ENCODE assay signal across 10 cellular contexts in genomic region chr1:246632584-246633168, GRCh38.
DNase-seq lines count a peak whose midpoint lies in the region; ATAC-seq and TF ChIP-seq lines count a peak whose summit lies in the region.
"Had no signal": no experiment of that assay in that cellular context is flagged by ENCODE, and none has a peak within 500 bp of the region (broad histone marks: within the 10 kb centered on the region; RNA-seq: fewer than 3 reads in every experiment).

No MANE protein-coding gene starts in this region.

- peak overlapping the region in 1 of 2 experiments; percentile 65 for H3K4ac ChIP-seq in mesenchymal stem cell (ENCODE audit: low read depth in 1 of 2, low read length in 2 of 2)

- no peaks in the 10 kb centered on the region for H3K27me3 Mint-ChIP-seq in activated CD4-positive, alpha-beta T cell treated with anti-CD3 and anti-CD28 coated beads for 36 hours

- H3K27ac Mint-ChIP-seq in activated CD4-positive, alpha-beta T cell treated with anti-CD3 and anti-CD28 coated beads for 36 hours, result peak overlapping the region; percentile 25

- no peak for TF ChIP-seq CTCF in mammary epithelial cell (conservative IDR thresholded peaks at IDR 0.05 in 1 of 2, IDR thresholded peaks at IDR 0.05 in 1 of 2; ENCODE audit: extremely low read depth in 1 of 2, insufficient read depth in 1 of 2, low read depth in 1 of 2, low read length in 2 of 2)
- TF ChIP-seq CTCF in uterus (IDR thresholded peaks at IDR 0.05), result no peak

- intact Hi-C loops in activated CD4-positive, alpha-beta T cell treated with anti-CD3 and anti-CD28 coated beads for 36 hours (cut with DNase I, micrococcal nuclease), result no loop called here
- intact Hi-C loops in mammary epithelial cell (cut with micrococcal nuclease) (no loop called here), uterus (cut with DNase I; ENCODE audit: low total_unique reads) (no loop called here)

- in situ Hi-C loops in mammary epithelial cell (cut with MboI; ENCODE audit: low sequenced_read_pairs in 2 of 2), result no loop called here

- no peak overlapping the region for H3K4me3 ChIP-seq in mammary epithelial cell (replicated peaks in 1 of 3; ENCODE audit: insufficient read depth in 1 of 3, low read depth in 2 of 3, low read length in 3 of 3)
- peak overlapping the region in 1 of 2 experiments; percentile 35 for H3K4me3 ChIP-seq in mesenchymal stem cell (ENCODE audit: insufficient read depth in 1 of 2, low read depth in 1 of 2, low read length in 2 of 2)
- no peak overlapping the region for H3K4me3 ChIP-seq in uterus

- no peak overlapping the region for H3K9ac ChIP-seq in mammary epithelial cell (ENCODE audit: insufficient read depth, low read length)
- H3K9ac ChIP-seq in mesenchymal stem cell (ENCODE audit: low read length), result peak overlapping the region; percentile 79

- H3K18ac ChIP-seq in mesenchymal stem cell (ENCODE audit: low read depth in 1 of 2, low read length in 2 of 2), result peak overlapping the region; percentile 34 to 81

- no peak for DNase-seq in activated CD4-positive, alpha-beta T cell treated with anti-CD3 and anti-CD28 coated beads for 36 hours
- DNase-seq in activated CD4-positive, alpha-beta T cell treated with anti-CD3 and anti-CD28 coated beads, Interleukin-2, amount 50 U/mL, for 1 hour, result no peak
- peak; percentile 19 for DNase-seq in mammary epithelial cell
- DNase-seq in mesenchymal stem cell, result peak; percentile 89
- DNase-seq in uterus, result no peak
- DNase-seq: midbrain had no signal

- peaks cover 12% of the 10 kb centered on the region for H3K4me1 Mint-ChIP-seq in activated CD4-positive, alpha-beta T cell treated with anti-CD3 and anti-CD28 coated beads for 36 hours

- H3K23ac ChIP-seq in mesenchymal stem cell (ENCODE audit: low read length in 2 of 2), result no peak overlapping the region

- H2BK120ac ChIP-seq in mesenchymal stem cell (ENCODE audit: low read depth, low read length), result no peak overlapping the region

- no peak overlapping the region for H4K91ac ChIP-seq in mesenchymal stem cell (ENCODE audit: low read length)

- CTCF ChIA-PET in activated CD4-positive, alpha-beta T cell treated with anti-CD3 and anti-CD28 coated beads for 36 hours (lab: Charles Lee), result interaction anchor here (1.2 kb wide), 1 partner anchor 10 kb away, joined by 4 read pairs; no protein-coding TSS in a partner anchor
- CTCF ChIA-PET in mammary epithelial cell (lab: Charles Lee; ENCODE audit: low non-redundant PET), result no interaction called here

- peaks cover 25% of the 10 kb centered on the region for H3K36me3 Mint-ChIP-seq in activated CD4-positive, alpha-beta T cell treated with anti-CD3 and anti-CD28 coated beads for 36 hours (ENCODE audit: low read depth)

- 93% methylated on average over 3 of the region's 3 CpGs for WGBS in mammary epithelial cell (ENCODE audit: low coverage, missing lambda C conversion rate)
- WGBS in mesenchymal stem cell, result 7% methylated on average over 3 of the region's 3 CpGs

- no peaks in the 10 kb centered on the region for H4K20me1 ChIP-seq in mammary epithelial cell (ENCODE audit: insufficient read depth, low read length)

- H3K9me3 ChIP-seq in mammary epithelial cell (replicated peaks; ENCODE audit: insufficient read depth, low read length) (no peaks in the 10 kb centered on the region), mesenchymal stem cell (ENCODE audit: control insufficient read depth, low read length) (no peaks in the 10 kb centered on the region), uterus (no peaks in the 10 kb centered on the region)

- H2BK15ac ChIP-seq in mesenchymal stem cell (ENCODE audit: low read depth, poor library complexity, severe bottlenecking), result no peak overlapping the region

- dilution Hi-C loops in mammary epithelial cell (cut with HindIII; ENCODE audit: low sequenced_read_pairs), result no loop called here

- no peak overlapping the region for H2BK12ac ChIP-seq in mesenchymal stem cell (ENCODE audit: low read length in 2 of 2)

- H2BK5ac ChIP-seq in mesenchymal stem cell (ENCODE audit: low read depth, low read length, poor library complexity, severe bottlenecking), result no peak overlapping the region

- POLR2A ChIA-PET in activated CD4-positive, alpha-beta T cell treated with anti-CD3 and anti-CD28 coated beads for 36 hours (lab: Charles Lee), result no interaction called here

- H3K79me1 ChIP-seq in mesenchymal stem cell (replicated peaks; ENCODE audit: low read length, poor library complexity, severe bottlenecking), result peaks cover 20% of the 10 kb centered on the region

- no peak overlapping the region for H3K14ac ChIP-seq in mesenchymal stem cell (ENCODE audit: low read length in 2 of 2)

- no peak overlapping the region for H2AFZ ChIP-seq in mammary epithelial cell (ENCODE audit: low read depth, low read length)
- no peak overlapping the region for H2AFZ ChIP-seq in mesenchymal stem cell (ENCODE audit: low read depth, low read length)

- no peak for TF ChIP-seq POLR2A in uterus (IDR thresholded peaks at IDR 0.05)

- peaks cover 3% of the 10 kb centered on the region for H3K36me3 ChIP-seq in mammary epithelial cell (ENCODE audit: insufficient read depth, low read length)
- H3K36me3 ChIP-seq in mesenchymal stem cell (ENCODE audit: control insufficient read depth in 1 of 2, insufficient read depth in 2 of 2, low read depth in 1 of 2, low read length in 2 of 2), result peaks cover 14 to 46% of the 10 kb centered on the region in 2 experiments
- no peaks in the 10 kb centered on the region for H3K36me3 ChIP-seq in uterus

- ATAC-seq in activated CD4-positive, alpha-beta T cell treated with anti-CD3 and anti-CD28 coated beads for 36 hours, result no peak
- no peak for ATAC-seq in esophagus mucosa
- ATAC-seq in activated CD4-positive, CD25-positive, alpha-beta regulatory T cell treated with anti-CD3 and anti-CD28 coated beads, Interleukin-2, amount 50 U/mL, for 24 hours, result no peak
- no peak for ATAC-seq in GM21367 (IDR thresholded peaks at IDR 0.05; ENCODE audit: unreplicated experiment)

- no peak overlapping the region for H3K4me2 ChIP-seq in mammary epithelial cell (ENCODE audit: insufficient read depth, low read depth, low read length)
- H3K4me2 ChIP-seq in mesenchymal stem cell (ENCODE audit: low read length, poor library complexity, severe bottlenecking), result no peak overlapping the region

- no peak overlapping the region for H3K4me3 Mint-ChIP-seq in activated CD4-positive, alpha-beta T cell treated with anti-CD3 and anti-CD28 coated beads for 36 hours

- H3K27ac ChIP-seq in mammary epithelial cell (ENCODE audit: insufficient read depth, low read depth, low read length), result no peak overlapping the region
- H3K27ac ChIP-seq in mesenchymal stem cell (ENCODE audit: low read length, poor library complexity, severe bottlenecking), result peak overlapping the region; percentile 84
- H3K27ac ChIP-seq in uterus, result peak overlapping the region; percentile 63 to 72
- H3K27ac ChIP-seq: 22Rv1 had no signal

- H3K4me1 ChIP-seq in mammary epithelial cell (ENCODE audit: insufficient read depth, low read length) (no peaks in the 10 kb centered on the region), mesenchymal stem cell (ENCODE audit: control insufficient read depth, insufficient read depth, low read depth, low read length) (peaks cover 8% of the 10 kb centered on the region), uterus (no peaks in the 10 kb centered on the region)

- H2AK5ac ChIP-seq in mesenchymal stem cell (ENCODE audit: low read length, severe bottlenecking), result no peak overlapping the region

- peak overlapping the region; percentile 28 for H4K8ac ChIP-seq in mesenchymal stem cell (ENCODE audit: low read length)

- no TSS peak for BruUV-seq in mammary epithelial cell (replicated peaks; lab: Mats Ljungman, UMichigan)

- H3K27me3 ChIP-seq in mammary epithelial cell (ENCODE audit: insufficient read depth, low read length), result no peaks in the 10 kb centered on the region
- H3K27me3 ChIP-seq in mesenchymal stem cell (ENCODE audit: control insufficient read depth in 1 of 2, insufficient read depth in 1 of 2, low read length in 2 of 2), result no peaks in the 10 kb centered on the region
- no peaks in the 10 kb centered on the region for H3K27me3 ChIP-seq in uterus

- H3K79me2 ChIP-seq in mammary epithelial cell (ENCODE audit: insufficient read depth, low read length), result no peaks in the 10 kb centered on the region

- no peaks in the 10 kb centered on the region for H3K9me3 Mint-ChIP-seq in activated CD4-positive, alpha-beta T cell treated with anti-CD3 and anti-CD28 coated beads for 36 hours (ENCODE audit: low read depth)

Comparison
In these comparisons a context has a peak if more than half of its experiments do, and no peak if none do; other contexts are left out.
1. DNase-seq: peak in mammary epithelial cell (single experiment) and mesenchymal stem cell (single experiment); none in activated CD4-positive, alpha-beta T cell treated with anti-CD3 and anti-CD28 coated beads for 36 hours (single experiment), activated CD4-positive, alpha-beta T cell treated with anti-CD3 and anti-CD28 coated beads, Interleukin-2, amount 50 U/mL, for 1 hour (single experiment) and uterus (0 of 2).